Comparison of ENCODE assay signal across 28 cellular contexts in genomic region chr3:17456036-17456435, GRCh38.
"Had no signal": no experiment of that assay in that cellular context is flagged by ENCODE, and none has a peak within 500 bp of the region (broad histone marks: within the 10 kb centered on the region; RNA-seq: fewer than 3 reads in every experiment).

No MANE protein-coding gene starts in this region.

- H3K27me3 Mint-ChIP-seq: activated CD4-positive, alpha-beta T cell treated with anti-CD3 and anti-CD28 coated beads, Interleukin-2, amount 10 ng/mL, durations not matched to agents 24 days and 14 days; activated CD8-positive, alpha-beta T cell treated with anti-CD3 and anti-CD28 coated beads for 36 hours; activated naive CD8-positive, alpha-beta T cell treated with anti-CD3 and anti-CD28 coated beads for 36 hours; activated T-helper 17 cell treated with anti-CD3 and anti-CD28 coated beads, Interleukin-2, amount 50 U/mL, for 72 hours had no signal

- H3K27me3 ChIP-seq: ascending aorta, breast epithelium, MG63, SJCRH30 had no signal

- H3K4me3 ChIP-seq: ascending aorta, breast epithelium, MG63, SJCRH30, SK-N-MC had no signal

- H3K27ac ChIP-seq: ascending aorta, breast epithelium, KMS-11, SJCRH30, SK-N-MC, WERI-Rb-1 had no signal

- H3K4me1 ChIP-seq: ascending aorta, breast epithelium, SJCRH30 had no signal

- H3K4me1 Mint-ChIP-seq: activated naive CD8-positive, alpha-beta T cell treated with anti-CD3 and anti-CD28 coated beads for 36 hours; activated T-helper 17 cell treated with anti-CD3 and anti-CD28 coated beads, Interleukin-2, amount 50 U/mL, for 72 hours had no signal

- H3K9me3 ChIP-seq: ascending aorta, MG63, SJCRH30 had no signal

- H3K36me3 ChIP-seq: ascending aorta, breast epithelium, MG63, SJCRH30, WERI-Rb-1 had no signal

- H3K9me3 Mint-ChIP-seq: activated T-helper 17 cell treated with anti-CD3 and anti-CD28 coated beads, Interleukin-2, amount 50 U/mL, for 72 hours had no signal

- DNase-seq: activated CD4-positive, alpha-beta T cell treated with anti-CD3 and anti-CD28 coated beads, Interleukin-2, amount 10 ng/mL, durations not matched to agents 24 days and 14 days; activated CD4-positive, alpha-beta T cell treated with anti-CD3 and anti-CD28 coated beads, Interleukin-2, amount 50 U/mL, for 4 hours; activated CD8-positive, alpha-beta T cell treated with anti-CD3 and anti-CD28 coated beads for 36 hours; activated effector memory CD4-positive, alpha-beta T cell treated with anti-CD3 and anti-CD28 coated beads, Interleukin-2, amount 50 U/mL, for 16 hours; activated naive CD4-positive, alpha-beta T cell; activated naive CD4-positive, alpha-beta T cell treated with anti-CD3 and anti-CD28 coated beads, Interleukin-2, amount 50 U/mL, for 16 hours; activated naive CD8-positive, alpha-beta T cell treated with anti-CD3 and anti-CD28 coated beads for 36 hours; activated T-cell treated with anti-CD3 and anti-CD28 coated beads, Interleukin-2, amount 50 U/mL, for 1 hour; activated T-cell treated with anti-CD3 and anti-CD28 coated beads, Interleukin-2, amount 50 U/mL, for 72 hours; amygdala; MG63; NCI-H1048; NCI-H1105 treated with DMSO at 0.1 percent for 48 hours; NCI-H1436; NCI-H1694; NCI-H1930; NCI-H345; NCI-H524 treated with DMSO at 0.1 percent for 48 hours; SHP77; SJCRH30; T1000; WERI-Rb-1 had no signal

- H3K4me3 Mint-ChIP-seq: activated CD4-positive, alpha-beta T cell treated with anti-CD3 and anti-CD28 coated beads, Interleukin-2, amount 10 ng/mL, durations not matched to agents 24 days and 14 days; activated CD8-positive, alpha-beta T cell treated with anti-CD3 and anti-CD28 coated beads for 36 hours; activated naive CD8-positive, alpha-beta T cell treated with anti-CD3 and anti-CD28 coated beads for 36 hours; activated T-cell treated with anti-CD3 and anti-CD28 coated beads, Interleukin-2, amount 50 U/mL, for 72 hours; activated T-helper 17 cell treated with anti-CD3 and anti-CD28 coated beads, Interleukin-2, amount 50 U/mL, for 72 hours had no signal

- ATAC-seq: activated CD8-positive, alpha-beta T cell treated with anti-CD3 and anti-CD28 coated beads for 36 hours; activated T-cell treated with anti-CD3 and anti-CD28 coated beads, Interleukin-2, amount 50 U/mL, for 72 hours; activated T-helper 17 cell treated with anti-CD3 and anti-CD28 coated beads, Interleukin-2, amount 50 U/mL, for 72 hours; Panc1 had no signal

- H3K27ac Mint-ChIP-seq: activated CD4-positive, alpha-beta T cell treated with anti-CD3 and anti-CD28 coated beads, Interleukin-2, amount 10 ng/mL, durations not matched to agents 24 days and 14 days; activated CD8-positive, alpha-beta T cell treated with anti-CD3 and anti-CD28 coated beads for 36 hours; activated naive CD8-positive, alpha-beta T cell treated with anti-CD3 and anti-CD28 coated beads for 36 hours; activated T-cell treated with anti-CD3 and anti-CD28 coated beads, Interleukin-2, amount 50 U/mL, for 72 hours; activated T-helper 17 cell treated with anti-CD3 and anti-CD28 coated beads, Interleukin-2, amount 50 U/mL, for 72 hours had no signal
